Comparison of ENCODE assay signal across 1 cellular context in genomic region chr4:6687947-6688878, GRCh38.
TF ChIP-seq lines count a peak whose summit lies in the region.

No MANE protein-coding gene starts in this region.

TF ChIP-seq in K562, 482 proteins besides CTCF, POLR2A, EP300 and RAD21:
- TF ChIP-seq CREB1 (IDR thresholded peaks at IDR 0.05) (no peak), CREB1 (CRISPR knock-in tag; IDR thresholded peaks at IDR 0.05) (0 out of 2 replicates have a peak, but pooled peaks have one; percentile 38), GTF2B (IDR thresholded peaks at IDR 0.05; ENCODE audit: extremely low read depth, insufficient read length) (no peak), NR2C1 (IDR thresholded peaks at IDR 0.05) (0 out of 2 replicates have a peak, but pooled peaks have one; percentile 4), NR2C1 (tag; IDR thresholded peaks at IDR 0.05) (no peak), SMARCA4 (IDR thresholded peaks at IDR 0.05) (no peak), ZBTB33 (CRISPR knock-in tag; IDR thresholded peaks at IDR 0.05) (peak; percentile 86), ZNF699 (CRISPR knock-in tag; IDR thresholded peaks at IDR 0.05; ENCODE audit: insufficient replicate concordance) (no peak), ZNF584 (CRISPR knock-in tag; IDR thresholded peaks at IDR 0.05; ENCODE audit: low read depth) (peak; percentile 4; the same call in 1 of the 2 replicates), SMAD1 (IDR thresholded peaks at IDR 0.05; ENCODE audit: low read depth, low read length, partially characterized antibody) (no peak), ZFP36 (IDR thresholded peaks at IDR 0.05; ENCODE audit: low read depth, low read length, partially characterized antibody) (peak; percentile 80), ZNF668 (CRISPR knock-in tag; IDR thresholded peaks at IDR 0.05) (no peak), PCBP1 (IDR thresholded peaks at IDR 0.05; ENCODE audit: low read depth, low read length, poor library complexity, severe bottlenecking) (no peak), SMAD2 (IDR thresholded peaks at IDR 0.05; ENCODE audit: low read depth, low read length) (no peak), BHLHE40 (IDR thresholded peaks at IDR 0.05; ENCODE audit: low read length) (no peak), MTA1 (IDR thresholded peaks at IDR 0.05; ENCODE audit: borderline replicate concordance) (no peak), NFXL1 (CRISPR knock-in tag; IDR thresholded peaks at IDR 0.05) (no peak), ZBTB40 (IDR thresholded peaks at IDR 0.05) (0 out of 2 replicates have a peak, but pooled peaks have one; percentile 16), ZBTB40 (CRISPR knock-in tag; IDR thresholded peaks at IDR 0.05) (no peak), SRF (CRISPR knock-in tag; IDR thresholded peaks at IDR 0.05) (0 out of 4 replicates have a peak, but pooled peaks of 1 of the 2 experiments have one; percentile 3)
